In genomic region chr3:101803152-101803782, GRCh38 we compare ENCODE assay signal across 7 cellular contexts. TPM values are rescaled to one million over a fixed set of nuclear protein-coding genes. Genes with fewer than 3 reads are reported as not detected.
A peak's percentile ranks its signal among the peaks of the same experiment; 100 is the strongest.
DNase-seq lines count a peak whose midpoint lies in the region; ATAC-seq, FAIRE-seq and TF ChIP-seq lines count a peak whose summit lies in the region.

No MANE protein-coding gene starts in this region.

- no peak overlapping the region for H3K4me3 Mint-ChIP-seq in GM23338
- no peak overlapping the region for H3K4me3 Mint-ChIP-seq in activated naive CD4-positive, alpha-beta T cell treated with anti-CD3 and anti-CD28 coated beads, Interleukin-2, amount 10 ng/mL, durations not matched to agents 7 days and 5 days

- no peaks in the 10 kb centered on the region for H3K27me3 ChIP-seq in GM23338 (ENCODE audit: insufficient read depth)

- DNase-seq in GM23338 (ENCODE audit: low spot score) (peak; percentile 81), KG1 (lab: John Stamatoyannopoulos, UW) (peak; percentile 45), OCI-M2 (lab: John Stamatoyannopoulos, UW; ENCODE audit: unreplicated experiment) (peak; percentile 40), frontal cortex (ENCODE audit: low spot score in 2 of 2) (no peak), pons (ENCODE audit: low spot score) (peak; percentile 88)
- DNase-seq in activated naive CD4-positive, alpha-beta T cell treated with anti-CD3 and anti-CD28 coated beads, Interleukin-2, amount 10 ng/mL, durations not matched to agents 7 days and 5 days: peak; percentile 70

- H3K4me1 Mint-ChIP-seq in GM23338: peaks cover 8% of the 10 kb centered on the region; the same call in 2 of the 3 replicates
- H3K4me1 Mint-ChIP-seq in activated naive CD4-positive, alpha-beta T cell treated with anti-CD3 and anti-CD28 coated beads, Interleukin-2, amount 10 ng/mL, durations not matched to agents 7 days and 5 days: peaks cover 12% of the 10 kb centered on the region

- H3K4me3 ChIP-seq in GM23338: no peak overlapping the region

- H4K20me1 ChIP-seq in GM23338 (replicated peaks; ENCODE audit: insufficient read depth): no peaks in the 10 kb centered on the region; the same call in none of the 2 replicates

- no peaks in the 10 kb centered on the region for H3K9me2 ChIP-seq in GM23338 (ENCODE audit: insufficient read depth)

- no peak overlapping the region for H2AFZ ChIP-seq in GM23338

- FAIRE-seq in frontal cortex (lab: Jason Lieb, UNC): peak; percentile 96

- ATAC-seq in GM23338: peak; percentile 81

- H3F3A ChIP-seq in GM23338 (replicated peaks; ENCODE audit: low read depth): no peaks in the 10 kb centered on the region; the same call in 1 of the 2 replicates

- peaks cover under 1% of the 10 kb centered on the region; the same call in 1 of the 2 replicates for H3K79me2 ChIP-seq in GM23338 (replicated peaks; ENCODE audit: insufficient read depth)

- TF ChIP-seq CTCF in GM12872 (IDR thresholded peaks at IDR 0.05; ENCODE audit: insufficient read depth, low read depth, low read length) (peak; percentile 75), GM23338 (conservative IDR thresholded peaks at IDR 0.05; ENCODE audit: low read depth in 2 of 2) (peak; percentile 69 to 89)

- no peak overlapping the region for H3K27ac ChIP-seq in GM23338 (ENCODE audit: low read depth)

- H3K36me3 ChIP-seq in GM23338 (ENCODE audit: insufficient read depth): peaks cover 5% of the 10 kb centered on the region; the same call in 1 of the 2 replicates

- H3K27ac Mint-ChIP-seq in GM23338: no peak overlapping the region
- H3K27ac Mint-ChIP-seq in activated naive CD4-positive, alpha-beta T cell treated with anti-CD3 and anti-CD28 coated beads, Interleukin-2, amount 10 ng/mL, durations not matched to agents 7 days and 5 days: peak overlapping the region; percentile 71

- no peaks in the 10 kb centered on the region for H3K27me3 Mint-ChIP-seq in GM23338 (ENCODE audit: insufficient read depth, low read depth, poor library complexity)
- no peaks in the 10 kb centered on the region for H3K27me3 Mint-ChIP-seq in activated naive CD4-positive, alpha-beta T cell treated with anti-CD3 and anti-CD28 coated beads, Interleukin-2, amount 10 ng/mL, durations not matched to agents 7 days and 5 days

- peaks cover 35% of the 10 kb centered on the region; the same call in 2 of the 3 replicates for H3K36me3 Mint-ChIP-seq in GM23338 (ENCODE audit: low read depth)
- H3K36me3 Mint-ChIP-seq in activated naive CD4-positive, alpha-beta T cell treated with anti-CD3 and anti-CD28 coated beads, Interleukin-2, amount 10 ng/mL, durations not matched to agents 7 days and 5 days: peaks cover 44% of the 10 kb centered on the region

- CTCF ChIA-PET in activated naive CD4-positive, alpha-beta T cell treated with anti-CD3 and anti-CD28 coated beads, Interleukin-2, amount 10 ng/mL, durations not matched to agents 7 days and 5 days (lab: Charles Lee): interaction anchor here (0.7 to 19.7 kb wide), 25 partner anchors 9 to 733 kb away, joined by 3 to 321 read pairs (median 4); partner anchors contain the start of genes NXPE3 and PCNP

- H3K9me3 Mint-ChIP-seq in GM23338: no peaks in the 10 kb centered on the region
- no peaks in the 10 kb centered on the region for H3K9me3 Mint-ChIP-seq in activated naive CD4-positive, alpha-beta T cell treated with anti-CD3 and anti-CD28 coated beads, Interleukin-2, amount 10 ng/mL, durations not matched to agents 7 days and 5 days

- 0 out of 2 replicates have a peak, but pooled peaks cover 4% of the 10 kb centered on the region for H3K4me1 ChIP-seq in GM23338 (ENCODE audit: insufficient read depth)

- no peak overlapping the region for H3K4me2 ChIP-seq in GM23338

TF ChIP-seq in GM23338, 12 proteins besides CTCF, POLR2A, EP300 and RAD21 (continues in another document):
- TF ChIP-seq ETS1 (IDR thresholded peaks at IDR 0.05): no peak
- TF ChIP-seq ZNF114 (CRISPR knock-in tag; IDR thresholded peaks at IDR 0.05): no peak
- no peak for TF ChIP-seq NANOG (IDR thresholded peaks at IDR 0.05; ENCODE audit: borderline replicate concordance)
- peak; percentile 32 for TF ChIP-seq EZH2phosphoT487 (IDR thresholded peaks at IDR 0.05; ENCODE audit: unreplicated experiment)
- no peak for TF ChIP-seq REST (IDR thresholded peaks at IDR 0.05; ENCODE audit: unreplicated experiment)

RNA-seq across cellular contexts. Expression of gene NXPE3, which starts 24.3 kb away (rescaled TPM):
- total RNA-seq in GM23338 (2014; rRNA removed; shearing (Covaris generic)): 20.8 and 26.5 TPM in 2 replicates
- polyA plus RNA-seq in GM23338 (2016; fragmentation: Nextera tagmentation; extraction: Ambion mirVana): 11.7 and 13.3 TPM in 2 replicates
- total RNA-seq in frontal cortex: 17.1 TPM

RNA-seq across cellular contexts. Expression of gene NFKBIZ, which starts 46.0 kb away (rescaled TPM):
- 13.1 and 18.2 TPM in 2 replicates for total RNA-seq in GM23338 (2014; rRNA removed; shearing (Covaris generic))
- 14.1 TPM in 2 replicates for polyA plus RNA-seq in GM23338 (2016; fragmentation: Nextera tagmentation; extraction: Ambion mirVana)
- total RNA-seq in frontal cortex: 2.4 TPM

Comparison
In these comparisons a context has a peak if more than half of its experiments do, and no peak if none do; other contexts are left out.
1. DNase-seq: peak in GM23338 (single experiment), KG1 (single experiment), OCI-M2 (single experiment), activated naive CD4-positive, alpha-beta T cell treated with anti-CD3 and anti-CD28 coated beads, Interleukin-2, amount 10 ng/mL, durations not matched to agents 7 days and 5 days (single experiment) and pons (single experiment); none in frontal cortex (0 of 2).